In genomic region chr3:179281825-179282224, GRCh38 we compare ENCODE assay signal across 2 cellular contexts.
TF ChIP-seq lines count a peak whose summit lies in the region.

No MANE protein-coding gene starts in this region.

TF ChIP-seq in WTC11, 78 proteins besides CTCF, POLR2A, EP300 and RAD21:
- TF ChIP-seq SMAD4 (CRISPR knock-in tag; IDR thresholded peaks at IDR 0.05) (no peak), HMGA2 (CRISPR knock-in tag; IDR thresholded peaks at IDR 0.05) (peak; percentile 46; the same call in 1 of the 2 replicates)
TF ChIP-seq in WTC11: peak in this region for 1.

TF ChIP-seq in K562, 482 proteins besides CTCF, POLR2A, EP300 and RAD21:
- no peak for TF ChIP-seq POLR3G (IDR thresholded peaks at IDR 0.05; ENCODE audit: extremely low read depth, insufficient read length, insufficient replicate concordance)
- TF ChIP-seq TFE3 (CRISPR knock-in tag; IDR thresholded peaks at IDR 0.05): peak; percentile 56; the same call in 1 of the 2 replicates
